1 cellular context compared by ENCODE assay signal in the genomic region with DNA sequence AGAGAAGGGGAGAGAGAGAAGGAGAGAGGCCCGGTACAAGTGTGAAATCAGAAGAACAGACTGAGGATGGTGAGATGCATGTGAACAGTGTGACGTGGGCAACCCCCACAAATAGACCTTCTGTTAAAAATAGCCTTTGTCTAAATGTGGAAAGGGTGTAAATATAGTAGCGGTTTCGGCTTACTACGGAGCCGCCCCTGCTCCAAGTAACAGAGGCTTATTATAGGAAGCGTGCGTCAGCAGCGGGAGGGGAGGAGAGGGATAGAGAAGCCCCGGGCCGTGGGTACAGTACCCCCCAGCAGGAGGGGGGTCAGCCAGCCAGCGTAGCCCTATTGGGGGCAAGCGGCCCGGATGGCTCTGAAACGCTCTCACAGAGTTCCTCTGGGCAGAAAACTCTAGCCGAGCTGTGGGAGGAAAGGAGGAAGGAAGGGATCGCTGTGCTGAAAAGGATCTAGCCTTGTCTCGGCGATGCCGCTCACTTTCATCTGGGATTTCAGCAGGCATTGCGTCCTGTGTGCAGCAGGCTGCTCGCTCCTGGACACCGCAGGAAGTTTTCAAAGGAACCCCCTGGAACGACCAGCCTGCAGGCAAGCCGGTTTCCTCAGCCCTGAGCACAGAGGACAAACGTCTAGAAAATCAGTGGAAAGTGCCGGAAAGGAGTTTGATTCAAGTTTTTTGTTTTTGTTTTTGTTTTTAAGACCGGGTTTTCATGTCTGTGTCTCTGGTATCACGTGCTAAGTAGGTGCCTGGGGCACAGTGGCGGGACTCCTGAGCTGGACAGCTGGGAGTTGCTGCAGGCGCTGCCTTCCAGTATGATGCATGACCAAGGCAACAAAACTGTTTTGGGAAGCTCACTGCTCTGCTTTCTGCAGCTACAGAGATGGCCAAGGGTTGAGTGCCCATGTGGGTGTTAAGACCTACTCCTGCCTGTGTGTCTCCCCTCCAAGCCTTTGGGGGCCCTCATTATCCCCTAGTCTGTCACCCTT.
A peak's percentile ranks its signal among the peaks of the same experiment; 100 is the strongest.
TF ChIP-seq lines count a peak whose summit lies in the region.

No MANE protein-coding gene starts in this region.

TF ChIP-seq in GM12878, 131 proteins besides CTCF, POLR2A, EP300 and RAD21 (continued from another document):
- TF ChIP-seq, protein P1, sequence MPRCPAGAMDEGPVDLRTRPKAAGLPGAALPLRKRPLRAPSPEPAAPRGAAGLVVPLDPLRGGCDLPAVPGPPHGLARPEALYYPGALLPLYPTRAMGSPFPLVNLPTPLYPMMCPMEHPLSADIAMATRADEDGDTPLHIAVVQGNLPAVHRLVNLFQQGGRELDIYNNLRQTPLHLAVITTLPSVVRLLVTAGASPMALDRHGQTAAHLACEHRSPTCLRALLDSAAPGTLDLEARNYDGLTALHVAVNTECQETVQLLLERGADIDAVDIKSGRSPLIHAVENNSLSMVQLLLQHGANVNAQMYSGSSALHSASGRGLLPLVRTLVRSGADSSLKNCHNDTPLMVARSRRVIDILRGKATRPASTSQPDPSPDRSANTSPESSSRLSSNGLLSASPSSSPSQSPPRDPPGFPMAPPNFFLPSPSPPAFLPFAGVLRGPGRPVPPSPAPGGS (IDR thresholded peaks at IDR 0.05; ENCODE audit: borderline replicate concordance, insufficient read depth, low read depth, low read length, poor library complexity, severe bottlenecking): peak; percentile 30
- TF ChIP-seq BCL11A (IDR thresholded peaks at IDR 0.05; ENCODE audit: low read depth, low read length) (peak; percentile 79), SIN3A (IDR thresholded peaks at IDR 0.05; ENCODE audit: low read depth, low read length) (no peak), MTA2 (IDR thresholded peaks at IDR 0.05; ENCODE audit: low read depth) (peak; percentile 83; the same call in 1 of the 2 replicates), CBFB (IDR thresholded peaks at IDR 0.05; ENCODE audit: low read depth) (peak; percentile 50; the same call in 1 of the 2 replicates), RUNX3 (IDR thresholded peaks at IDR 0.05; ENCODE audit: low read length) (peak; percentile 82), LARP7 (IDR thresholded peaks at IDR 0.05) (no peak), PAX5 (IDR thresholded peaks at IDR 0.05; ENCODE audit: borderline replicate concordance, low read depth, low read length) (peak; percentile 35; the same call in 1 of the 2 replicates), IRF3 (IDR thresholded peaks at IDR 0.05) (no peak), MTA3 (IDR thresholded peaks at IDR 0.05; ENCODE audit: borderline replicate concordance, low read length) (no peak), BHLHE40 (IDR thresholded peaks at IDR 0.05; ENCODE audit: borderline replicate concordance in 1 of 2, low read depth in 2 of 2, low read length in 1 of 2) (peak; percentile 50 to 72; a peak in 3 of 4 replicates), SMAD1 (IDR thresholded peaks at IDR 0.05; ENCODE audit: low read depth, partially characterized antibody) (no peak), EED (IDR thresholded peaks at IDR 0.05; ENCODE audit: low read depth) (peak; percentile 95), CHD1 (IDR thresholded peaks at IDR 0.05; ENCODE audit: low read depth, low read length) (no peak), JUND (IDR thresholded peaks at IDR 0.05; ENCODE audit: low read depth, low read length) (0 out of 2 replicates have a peak, but pooled peaks have one; percentile 12), NFIC (IDR thresholded peaks at IDR 0.05; ENCODE audit: low read depth, low read length) (peak; percentile 68), TBL1XR1 (IDR thresholded peaks at IDR 0.05; ENCODE audit: low read depth, low read length) (peak; percentile 96), CBX3 (IDR thresholded peaks at IDR 0.05; ENCODE audit: borderline replicate concordance, low read depth) (no peak), MLLT1 (IDR thresholded peaks at IDR 0.05) (0 out of 2 replicates have a peak, but pooled peaks have one; percentile 28), MEF2B (IDR thresholded peaks at IDR 0.05; ENCODE audit: partially characterized antibody, poor library complexity, severe bottlenecking) (peak; percentile 98), IKZF2 (IDR thresholded peaks at IDR 0.05) (peak; percentile 85 to 90), IKZF1 (conservative IDR thresholded peaks at IDR 0.05) (peak; percentile 91), RELB (IDR thresholded peaks at IDR 0.05; ENCODE audit: low read depth) (peak; percentile 82), GATAD2B (conservative IDR thresholded peaks at IDR 0.05; ENCODE audit: low read depth) (peak; percentile 29; the same call in 1 of the 2 replicates), CUX1 (IDR thresholded peaks at IDR 0.05; ENCODE audit: insufficient replicate concordance, low read depth, low read length) (no peak), RAD51 (IDR thresholded peaks at IDR 0.05) (peak; percentile 48; the same call in 1 of the 2 replicates), CREM (IDR thresholded peaks at IDR 0.05; ENCODE audit: low read depth) (peak; percentile 90), JUNB (IDR thresholded peaks at IDR 0.05) (no peak), NBN (IDR thresholded peaks at IDR 0.05) (0 out of 2 replicates have a peak, but pooled peaks have one; percentile 78), SMARCA5 (IDR thresholded peaks at IDR 0.05) (no peak)
- TF ChIP-seq, protein P2, sequence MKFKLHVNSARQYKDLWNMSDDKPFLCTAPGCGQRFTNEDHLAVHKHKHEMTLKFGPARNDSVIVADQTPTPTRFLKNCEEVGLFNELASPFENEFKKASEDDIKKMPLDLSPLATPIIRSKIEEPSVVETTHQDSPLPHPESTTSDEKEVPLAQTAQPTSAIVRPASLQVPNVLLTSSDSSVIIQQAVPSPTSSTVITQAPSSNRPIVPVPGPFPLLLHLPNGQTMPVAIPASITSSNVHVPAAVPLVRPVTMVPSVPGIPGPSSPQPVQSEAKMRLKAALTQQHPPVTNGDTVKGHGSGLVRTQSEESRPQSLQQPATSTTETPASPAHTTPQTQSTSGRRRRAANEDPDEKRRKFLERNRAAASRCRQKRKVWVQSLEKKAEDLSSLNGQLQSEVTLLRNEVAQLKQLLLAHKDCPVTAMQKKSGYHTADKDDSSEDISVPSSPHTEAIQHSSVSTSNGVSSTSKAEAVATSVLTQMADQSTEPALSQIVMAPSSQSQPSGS (IDR thresholded peaks at IDR 0.05; ENCODE audit: low read length): 0 out of 2 replicates have a peak, but pooled peaks have one; percentile 42
- TF ChIP-seq, protein P3, sequence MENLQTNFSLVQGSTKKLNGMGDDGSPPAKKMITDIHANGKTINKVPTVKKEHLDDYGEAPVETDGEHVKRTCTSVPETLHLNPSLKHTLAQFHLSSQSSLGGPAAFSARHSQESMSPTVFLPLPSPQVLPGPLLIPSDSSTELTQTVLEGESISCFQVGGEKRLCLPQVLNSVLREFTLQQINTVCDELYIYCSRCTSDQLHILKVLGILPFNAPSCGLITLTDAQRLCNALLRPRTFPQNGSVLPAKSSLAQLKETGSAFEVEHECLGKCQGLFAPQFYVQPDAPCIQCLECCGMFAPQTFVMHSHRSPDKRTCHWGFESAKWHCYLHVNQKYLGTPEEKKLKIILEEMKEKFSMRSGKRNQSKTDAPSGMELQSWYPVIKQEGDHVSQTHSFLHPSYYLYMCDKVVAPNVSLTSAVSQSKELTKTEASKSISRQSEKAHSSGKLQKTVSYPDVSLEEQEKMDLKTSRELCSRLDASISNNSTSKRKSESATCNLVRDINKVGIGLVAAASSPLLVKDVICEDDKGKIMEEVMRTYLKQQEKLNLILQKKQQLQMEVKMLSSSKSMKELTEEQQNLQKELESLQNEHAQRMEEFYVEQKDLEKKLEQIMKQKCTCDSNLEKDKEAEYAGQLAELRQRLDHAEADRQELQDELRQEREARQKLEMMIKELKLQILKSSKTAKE (IDR thresholded peaks at IDR 0.05; ENCODE audit: low read depth, poor library complexity, severe bottlenecking): peak; percentile 66
- TF ChIP-seq, protein P4, sequence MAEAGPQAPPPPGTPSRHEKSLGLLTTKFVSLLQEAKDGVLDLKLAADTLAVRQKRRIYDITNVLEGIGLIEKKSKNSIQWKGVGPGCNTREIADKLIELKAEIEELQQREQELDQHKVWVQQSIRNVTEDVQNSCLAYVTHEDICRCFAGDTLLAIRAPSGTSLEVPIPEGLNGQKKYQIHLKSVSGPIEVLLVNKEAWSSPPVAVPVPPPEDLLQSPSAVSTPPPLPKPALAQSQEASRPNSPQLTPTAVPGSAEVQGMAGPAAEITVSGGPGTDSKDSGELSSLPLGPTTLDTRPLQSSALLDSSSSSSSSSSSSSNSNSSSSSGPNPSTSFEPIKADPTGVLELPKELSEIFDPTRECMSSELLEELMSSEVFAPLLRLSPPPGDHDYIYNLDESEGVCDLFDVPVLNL (IDR thresholded peaks at IDR 0.05; ENCODE audit: low read depth, low read length): no peak
